8 cellular contexts compared by ENCODE assay signal in the genomic region with DNA sequence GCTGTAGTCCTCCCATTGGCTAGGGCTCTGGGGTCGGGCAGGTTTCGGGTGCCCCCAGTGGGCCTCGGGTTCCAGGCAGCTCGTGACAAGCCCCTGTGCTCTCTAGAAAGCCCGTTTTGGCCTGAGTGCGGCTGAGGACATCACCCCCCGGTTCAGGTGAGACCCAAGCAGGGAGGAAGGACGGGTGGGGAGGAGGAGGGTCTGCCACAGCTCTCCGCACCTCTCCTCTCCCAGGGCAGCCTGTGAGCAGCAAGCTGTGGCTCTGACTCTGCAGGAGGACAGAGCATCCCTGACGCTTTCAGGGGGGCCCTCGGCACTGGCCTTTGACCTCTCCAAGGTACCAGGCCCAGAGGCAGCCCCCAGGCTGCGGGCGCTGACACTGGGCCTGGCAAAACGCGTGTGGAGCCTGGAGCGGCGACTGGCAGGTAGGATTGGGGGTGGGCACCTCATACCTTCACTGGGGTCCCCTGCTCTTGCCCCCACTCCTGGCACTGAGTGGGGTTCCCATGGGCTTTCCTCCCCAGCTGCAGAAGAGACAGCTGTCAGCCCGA. TPM values are rescaled to one million over a fixed set of nuclear protein-coding genes. Genes with fewer than 3 reads are reported as not detected.
DNase-seq lines count a peak whose midpoint lies in the region; TF ChIP-seq lines count a peak whose summit lies in the region.

No MANE protein-coding gene starts in this region.

- H3K36me3 Mint-ChIP-seq in CD14-positive monocyte (peaks cover 10% of the 10 kb centered on the region in 2 donors), neural crest cell (ENCODE audit: low read depth) (no peaks in the 10 kb centered on the region)

- intact Hi-C loops in CD14-positive monocyte (cut with micrococcal nuclease) (loop anchor here (2.0 to 5.0 kb wide), 2 partner anchors 39 to 202 kb away; a partner anchor contains a TSS), dorsolateral prefrontal cortex (cut with DNase I) (no loop called here)

- peaks cover 27 to 55% (median 51%) of the 10 kb centered on the region in 3 donors for H3K27me3 Mint-ChIP-seq in CD14-positive monocyte (ENCODE audit: low read depth in 3 of 3)
- peaks cover 9% of the 10 kb centered on the region for H3K27me3 Mint-ChIP-seq in neural crest cell (ENCODE audit: low read depth)

- peaks cover 0 to 17% (median 3%) of the 10 kb centered on the region in 7 donors for H3K9me3 Mint-ChIP-seq in CD14-positive monocyte
- H3K9me3 Mint-ChIP-seq in neural crest cell: no peaks in the 10 kb centered on the region

- H3K27ac ChIP-seq in dorsolateral prefrontal cortex: peak overlapping the region in 43 of 59 donors; percentile 1 to 87 (median 68)

- H3K27ac Mint-ChIP-seq in CD14-positive monocyte (peak overlapping the region in 6 of 7 donors; percentile 23 to 86 (median 69)), neural crest cell (ENCODE audit: unreplicated experiment) (peak overlapping the region; percentile 62)

- H3K4me3 Mint-ChIP-seq in CD14-positive monocyte (peak overlapping the region; percentile 81 to 89), neural crest cell (peak overlapping the region; percentile 88)

- TF ChIP-seq CTCF in CD14-positive monocyte (IDR thresholded peaks at IDR 0.05): no peak
- TF ChIP-seq CTCF in dorsolateral prefrontal cortex (IDR thresholded peaks at IDR 0.05 in 54 of 56, conservative IDR thresholded peaks at IDR 0.05 in 2 of 56; ENCODE audit: low read depth in 1 of 56, partially characterized antibody in 56 of 56): no peak
- no peak for TF ChIP-seq CTCF in neural crest cell (conservative IDR thresholded peaks at IDR 0.05)

- no peaks in the 10 kb centered on the region for H3K27me3 ChIP-seq in dorsolateral prefrontal cortex

- H3K4me3 ChIP-seq in Jurkat, Clone E6-1 (ENCODE audit: low read length): peak overlapping the region; percentile 87
- peak overlapping the region; percentile 57 to 99 (median 89) for H3K4me3 ChIP-seq in dorsolateral prefrontal cortex

- DNase-seq in CD14-positive monocyte (ENCODE audit: low spot score): no peak
- no peak for DNase-seq in Jurkat, Clone E6-1 (ENCODE audit: low read depth, low spot score)
- DNase-seq in dorsolateral prefrontal cortex: no peak
- no peak for DNase-seq in neural crest cell (ENCODE audit: low read depth, low spot score)
- no peak for DNase-seq in ecto neural progenitor cell (ENCODE audit: low spot score)
- no peak for DNase-seq in DMS 273 treated with DMSO at 0.1 percent for 48 hours (lab: John Stamatoyannopoulos, UW)
- no peak for DNase-seq in NCI-H774 (lab: John Stamatoyannopoulos, UW)
- DNase-seq in GDM1 (lab: John Stamatoyannopoulos, UW): no peak

- H3K4me1 Mint-ChIP-seq in CD14-positive monocyte: peaks cover 46% of the 10 kb centered on the region
- peaks cover 7% of the 10 kb centered on the region for H3K4me1 Mint-ChIP-seq in neural crest cell

RNA-seq across cellular contexts. Expression of a gene that starts 0.7 kb away (rescaled TPM):
- 10 to 100 TPM; 35.3 to 40.7 TPM for polyA plus RNA-seq in CD14-positive monocyte
- 85.7 TPM for polyA plus RNA-seq in Jurkat, Clone E6-1 (2012; ENCODE audit: insufficient read depth, insufficient read length)
- 10 to 100 TPM; 30.9 to 76.1 (median 46.1) TPM for total RNA-seq in dorsolateral prefrontal cortex
- 82.6 and 84.9 TPM in 2 replicates for total RNA-seq in neural crest cell

RNA-seq across cellular contexts. Expression of a gene that starts 3.5 kb away (rescaled TPM):
- polyA plus RNA-seq in CD14-positive monocyte: under 1 TPM in 1 of 2 donors, not detected in 1; 0.51 TPM
- polyA plus RNA-seq in Jurkat, Clone E6-1 (2012; ENCODE audit: insufficient read depth, insufficient read length): not detected
- total RNA-seq in dorsolateral prefrontal cortex (1 to 10 TPM in 30 of 120 experiments, under 1 TPM in 28, not detected in 62; 0.47 to 3.2 (median 1.0) TPM), neural crest cell (not detected in 2 replicates)

RNA-seq across cellular contexts. Expression of a gene that starts 10.1 kb away (rescaled TPM):
- polyA plus RNA-seq in CD14-positive monocyte: not detected
- polyA plus RNA-seq in Jurkat, Clone E6-1 (2012; ENCODE audit: insufficient read depth, insufficient read length): not detected
- total RNA-seq in dorsolateral prefrontal cortex (10 to 100 TPM in 119 of 120 experiments, 1 to 10 TPM in 1; 9.8 to 81.8 (median 27.3) TPM), neural crest cell (not detected in 2 replicates)

RNA-seq across cellular contexts. Expression of a gene that starts 15.6 kb away (rescaled TPM):
- under 1 TPM in 1 of 2 donors, not detected in 1; 0.34 TPM for polyA plus RNA-seq in CD14-positive monocyte
- not detected for polyA plus RNA-seq in Jurkat, Clone E6-1 (2012; ENCODE audit: insufficient read depth, insufficient read length)
- total RNA-seq in dorsolateral prefrontal cortex: 1,000 to 10,000 TPM; 1,122 to 4,894 (median 2,197) TPM
- not detected in 2 replicates for total RNA-seq in neural crest cell

RNA-seq across cellular contexts. Expression of a gene that starts 35.1 kb away (rescaled TPM):
- polyA plus RNA-seq in CD14-positive monocyte: under 1 TPM; 0.18 to 0.40 TPM
- polyA plus RNA-seq in Jurkat, Clone E6-1 (2012; ENCODE audit: insufficient read depth, insufficient read length): 49.2 TPM
- 1,000 to 10,000 TPM in 22 of 120 experiments, 100 to 1,000 TPM in 98; 266 to 2,644 (median 606) TPM for total RNA-seq in dorsolateral prefrontal cortex
- 31.7 and 37.1 TPM in 2 replicates for total RNA-seq in neural crest cell

Comparison
In these comparisons a context has a peak if more than half of its experiments do, and no peak if none do; other contexts are left out.
1. RNA of a gene that starts 10.1 kb away (total RNA-seq): 9.8 to 81.8 TPM in dorsolateral prefrontal cortex; not detected in neural crest cell; every median in the first group is over 10 times any median in the second.
2. intact Hi-C loops: an anchor here in CD14-positive monocyte (2.0 to 5.0 kb wide); none called in dorsolateral prefrontal cortex.